8 cellular contexts compared by ENCODE assay signal in genomic region chr4:122716825-122717448, GRCh38. TPM values are rescaled to one million over a fixed set of nuclear protein-coding genes. Genes with fewer than 3 reads are reported as not detected.
DNase-seq lines count a peak whose midpoint lies in the region; ATAC-seq and TF ChIP-seq lines count a peak whose summit lies in the region.

No MANE protein-coding gene starts in this region.

- H3K36me3 ChIP-seq in KMS-11 (ENCODE audit: insufficient read depth) (no peaks in the 10 kb centered on the region), ascending aorta (no peaks in the 10 kb centered on the region), hepatocyte (replicated peaks; ENCODE audit: insufficient read depth, low read depth) (no peaks in the 10 kb centered on the region)

- H3K4me3 ChIP-seq in KMS-11 (IDR thresholded peaks at IDR 0.05; ENCODE audit: insufficient read depth, low read depth, low read length) (no peak overlapping the region), ascending aorta (no peak overlapping the region), hepatocyte (no peak overlapping the region)

- H3K4me2 ChIP-seq in KMS-11: no peak overlapping the region
- H3K4me2 ChIP-seq in hepatocyte: no peak overlapping the region

- H3K79me2 ChIP-seq in KMS-11 (ENCODE audit: insufficient read depth, low read depth) (no peaks in the 10 kb centered on the region), hepatocyte (no peaks in the 10 kb centered on the region)

- H3K9me3 ChIP-seq in ascending aorta (no peaks in the 10 kb centered on the region), hepatocyte (ENCODE audit: low read depth) (no peaks in the 10 kb centered on the region)

- H3K27me3 ChIP-seq in KMS-11 (ENCODE audit: insufficient read depth, low read depth) (no peaks in the 10 kb centered on the region), ascending aorta (no peaks in the 10 kb centered on the region), hepatocyte (no peaks in the 10 kb centered on the region)

- ATAC-seq in GM21619 (IDR thresholded peaks at IDR 0.05; ENCODE audit: unreplicated experiment): peak; percentile 85
- ATAC-seq in HG03469 (IDR thresholded peaks at IDR 0.05; ENCODE audit: unreplicated experiment): no peak

- no peaks in the 10 kb centered on the region for H3K9me2 ChIP-seq in hepatocyte (replicated peaks; ENCODE audit: insufficient read depth)

- no peak overlapping the region for H2AFZ ChIP-seq in KMS-11 (ENCODE audit: low read depth)
- no peak overlapping the region for H2AFZ ChIP-seq in hepatocyte

- H4K20me1 ChIP-seq in KMS-11 (ENCODE audit: insufficient read depth): no peaks in the 10 kb centered on the region
- no peaks in the 10 kb centered on the region for H4K20me1 ChIP-seq in hepatocyte (ENCODE audit: insufficient read depth, poor library complexity, severe bottlenecking)

- no peak overlapping the region for H3K27ac ChIP-seq in KMS-11
- no peak overlapping the region for H3K27ac ChIP-seq in ascending aorta
- H3K27ac ChIP-seq in hepatocyte: no peak overlapping the region

- peak; percentile 80 for DNase-seq in GM03348 (ENCODE audit: low spot score)
- peak; percentile 56 for DNase-seq in T-helper 9 cell
- DNase-seq in ascending aorta (ENCODE audit: low spot score in 2 of 2): peak in 1 of 2 donors; percentile 81
- peak; percentile 75 for DNase-seq in hepatocyte (ENCODE audit: low spot score)
- peak; percentile 72 for DNase-seq in stimulated activated CD4-positive, alpha-beta T cell treated with anti-CD3 and anti-CD28 coated beads, Interleukin-12 subunit alpha, Interleukin-12 subunit beta, amount 100 ng/mL, for 4 hours

- H3K4me1 ChIP-seq in KMS-11 (ENCODE audit: low read depth, poor library complexity, severe bottlenecking) (peaks cover 27% of the 10 kb centered on the region), ascending aorta (no peaks in the 10 kb centered on the region), hepatocyte (ENCODE audit: insufficient read depth) (no peaks in the 10 kb centered on the region)

- peak; percentile 95 for TF ChIP-seq CTCF in KMS-11 (conservative IDR thresholded peaks at IDR 0.05; ENCODE audit: low read depth, low read length)
- TF ChIP-seq CTCF in ascending aorta (IDR thresholded peaks at IDR 0.05): peak; percentile 47 to 76 (median 73)
- peak; percentile 79 for TF ChIP-seq CTCF in hepatocyte (IDR thresholded peaks at IDR 0.05; ENCODE audit: poor library complexity)

- intact Hi-C loops in ascending aorta (cut with DNase I): loop anchor here (2.0 kb wide), 1 partner anchor 114 kb away; no protein-coding TSS in a partner anchor

- WGBS in hepatocyte (ENCODE audit: low lambda C conversion rate, missing lambda C conversion rate): 32% methylated on average over 4 of the region's 4 CpGs

- H3K9ac ChIP-seq in KMS-11: no peak overlapping the region

RNA-seq across cellular contexts. Expression of gene BBS12, which starts 15.6 kb away (rescaled TPM):
- not detected for total RNA-seq in ascending aorta
- 3.9 and 4.7 TPM in 2 replicates for total RNA-seq in hepatocyte
- polyA plus RNA-seq in hepatocyte: 3.0 and 4.3 TPM in 2 replicates
